ENCODE assay signal across 7 cellular contexts in the genomic region with DNA sequence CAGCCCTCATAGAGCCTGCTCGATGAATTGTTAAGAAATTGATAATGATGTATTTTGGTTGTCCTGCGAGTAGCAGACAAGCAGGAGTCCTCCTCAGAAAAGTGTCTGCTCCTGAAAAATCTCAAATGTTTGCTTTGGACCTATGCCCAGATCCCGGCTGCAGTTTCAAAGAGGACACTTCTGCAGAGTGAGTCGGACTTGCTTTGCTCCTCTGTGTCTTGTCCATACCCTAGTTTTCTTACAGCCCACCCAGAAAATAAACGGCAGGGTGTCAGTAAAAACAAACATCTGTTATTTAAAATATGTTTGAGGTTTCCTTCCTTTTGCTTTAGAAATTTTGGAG. TPM values are rescaled to one million over a fixed set of nuclear protein-coding genes. Genes with fewer than 3 reads are reported as not detected.
A peak's percentile ranks its signal among the peaks of the same experiment; 100 is the strongest.
DNase-seq lines count a peak whose midpoint lies in the region; ATAC-seq and FAIRE-seq lines count a peak whose summit lies in the region.

No MANE protein-coding gene starts in this region.

- H3K27me3 ChIP-seq in rectal smooth muscle tissue (ENCODE audit: control insufficient read depth, insufficient read depth, low read length) = no peaks in the 10 kb centered on the region

- no peaks in the 10 kb centered on the region for H3K36me3 ChIP-seq in rectal smooth muscle tissue (ENCODE audit: control insufficient read depth, insufficient read depth, low read length)

- no peak overlapping the region for H3K9ac ChIP-seq in rectal smooth muscle tissue (ENCODE audit: low read length)

- peak overlapping the region; percentile 95 to 98 for H3K27ac Mint-ChIP-seq in effector memory CD8-positive, alpha-beta T cell

- peaks cover 69% of the 10 kb centered on the region for H3K36me3 Mint-ChIP-seq in effector memory CD8-positive, alpha-beta T cell (ENCODE audit: insufficient read depth)

- H3K27me3 Mint-ChIP-seq in effector memory CD8-positive, alpha-beta T cell = no peaks in the 10 kb centered on the region

- H3K27ac ChIP-seq in rectal smooth muscle tissue (ENCODE audit: low read depth, low read length) = no peak overlapping the region

- peaks cover 59 to 68% of the 10 kb centered on the region in 2 donors for H3K4me1 Mint-ChIP-seq in effector memory CD8-positive, alpha-beta T cell (ENCODE audit: low read depth in 2 of 2)

- H3K4me3 ChIP-seq in rectal smooth muscle tissue (ENCODE audit: low read length) = peak overlapping the region; percentile 96

- DNase-seq in Daoy (ENCODE audit: low read depth) (peak; percentile 75), NCI-H226 (peak; percentile 43), GM19239 (ENCODE audit: insufficient read length, low spot score) (no peak)
- no peak for DNase-seq in effector memory CD8-positive, alpha-beta T cell
- DNase-seq in activated naive CD4-positive, alpha-beta T cell (lab: John Stamatoyannopoulos, UW) = no peak

- H3K4me3 Mint-ChIP-seq in effector memory CD8-positive, alpha-beta T cell = peak overlapping the region in 1 of 2 donors; percentile 97

- peaks cover 36% of the 10 kb centered on the region for H3K4me1 ChIP-seq in rectal smooth muscle tissue (ENCODE audit: control insufficient read depth, insufficient read depth, low read length)

- ATAC-seq in effector memory CD8-positive, alpha-beta T cell (replicated peaks) = no peak
- ATAC-seq in HG02840 (IDR thresholded peaks at IDR 0.05; ENCODE audit: low FRiP score, unreplicated experiment) = no peak

- FAIRE-seq in GM19239 (lab: Jason Lieb, UNC) = no peak

- H3K9me3 Mint-ChIP-seq in effector memory CD8-positive, alpha-beta T cell = no peaks in the 10 kb centered on the region

RNA-seq across cellular contexts. Expression of a gene that starts 2.8 kb away (rescaled TPM):
- 68.5 and 77.3 TPM in 2 replicates for total RNA-seq in Daoy (2014; rRNA removed; shearing (Covaris generic))

RNA-seq across cellular contexts. Expression of a gene that starts 46.0 kb away (rescaled TPM):
- 289 and 308 TPM in 2 replicates for total RNA-seq in Daoy (2014; rRNA removed; shearing (Covaris generic))

Comparison
In these comparisons a context has a peak if more than half of its experiments do, and no peak if none do; other contexts are left out.
1. DNase-seq: peak in Daoy (single experiment) and NCI-H226 (single experiment); none in effector memory CD8-positive, alpha-beta T cell (0 of 3), GM19239 (single experiment) and activated naive CD4-positive, alpha-beta T cell (0 of 4).